ENCODE assay signal across 8 cellular contexts in the genomic region with DNA sequence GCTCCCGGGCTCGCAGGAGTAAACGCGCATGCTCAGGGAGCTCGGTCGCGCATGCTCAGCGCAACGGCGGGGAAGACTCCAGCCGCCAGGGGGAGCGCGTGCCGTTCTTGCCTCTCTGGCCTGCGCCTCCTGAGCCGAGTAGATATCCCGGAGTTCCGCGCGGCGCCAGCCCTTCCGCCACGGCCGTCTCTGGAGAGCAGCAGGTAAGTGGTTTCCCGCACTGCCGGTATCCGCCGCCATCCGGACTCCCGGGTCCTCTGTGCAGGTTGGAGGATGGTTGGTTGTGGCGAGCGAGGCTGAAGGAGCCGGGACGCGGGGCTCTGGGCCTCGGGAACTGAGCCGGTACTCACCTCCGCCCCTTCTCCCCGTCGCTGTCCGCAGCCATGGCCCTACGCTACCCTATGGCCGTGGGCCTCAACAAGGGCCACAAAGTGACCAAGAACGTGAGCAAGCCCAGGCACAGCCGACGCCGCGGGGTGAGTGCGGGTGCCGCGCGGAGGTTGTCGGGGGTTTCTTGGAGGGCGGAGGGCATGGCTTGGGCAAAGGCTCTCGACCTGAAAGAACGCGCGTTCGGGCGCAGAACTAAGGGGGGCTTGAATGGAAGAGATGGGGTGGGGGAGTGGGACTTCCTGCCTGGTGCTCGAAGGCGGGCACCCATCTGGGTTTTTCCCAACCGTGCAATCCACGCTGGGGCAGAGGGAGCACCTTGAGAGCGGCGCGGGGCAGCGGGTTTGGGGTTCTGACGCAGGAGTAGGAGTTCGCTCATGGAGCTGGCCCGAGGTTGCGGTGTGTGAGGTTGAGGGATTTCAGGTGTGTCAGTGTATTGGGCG. TPM values are rescaled to one million over a fixed set of nuclear protein-coding genes. Genes with fewer than 3 reads are reported as not detected.
DNase-seq lines count a peak whose midpoint lies in the region; ATAC-seq lines count a peak whose summit lies in the region.

A gene (plus strand): TSS at position 171 of the 830 bp plus-strand sequence. CDS start 213 bp downstream, at position 384.

- peak; percentile 44 for ATAC-seq in GM21619 (IDR thresholded peaks at IDR 0.05; ENCODE audit: unreplicated experiment)
- peak; percentile 56 to 57 for ATAC-seq in naive B cell (ENCODE audit: low read depth in 2 of 2)
- peak; percentile 75 for ATAC-seq in stimulated activated memory B cell treated with anti-CD40 and anti-IgM and Interleukin-4, amounts not matched to agents 10 μg/mL and 1 μg/mL and 100 μg/mL, for 72 hours

- H3K27ac Mint-ChIP-seq in naive B cell, result peak within 1 kb of the TSS; percentile 88 to 98 (median 96)
- peak within 1 kb of the TSS; percentile 97 for H3K27ac Mint-ChIP-seq in stimulated activated memory B cell treated with anti-CD40 and anti-IgM and Interleukin-4, amounts not matched to agents 10 μg/mL and 1 μg/mL and 100 μg/mL, for 72 hours

- no peaks in the 10 kb centered on the region for H3K27me3 Mint-ChIP-seq in naive B cell
- H3K27me3 Mint-ChIP-seq in stimulated activated memory B cell treated with anti-CD40 and anti-IgM and Interleukin-4, amounts not matched to agents 10 μg/mL and 1 μg/mL and 100 μg/mL, for 72 hours, result no peaks in the 10 kb centered on the region

- H3K4me1 Mint-ChIP-seq in naive B cell, result peaks cover 27 to 53% (median 40%) of the 10 kb centered on the region in 3 donors
- peaks cover 54% of the 10 kb centered on the region for H3K4me1 Mint-ChIP-seq in stimulated activated memory B cell treated with anti-CD40 and anti-IgM and Interleukin-4, amounts not matched to agents 10 μg/mL and 1 μg/mL and 100 μg/mL, for 72 hours

- H3K4me3 Mint-ChIP-seq in naive B cell, result peak within 1 kb of the TSS; percentile 90 to 98 (median 93)
- peak within 1 kb of the TSS; percentile 96 for H3K4me3 Mint-ChIP-seq in stimulated activated memory B cell treated with anti-CD40 and anti-IgM and Interleukin-4, amounts not matched to agents 10 μg/mL and 1 μg/mL and 100 μg/mL, for 72 hours

- peaks cover 0 to 3% (median 0%) of the 10 kb centered on the region in 7 donors for H3K9me3 Mint-ChIP-seq in naive B cell
- H3K9me3 Mint-ChIP-seq in stimulated activated memory B cell treated with anti-CD40 and anti-IgM and Interleukin-4, amounts not matched to agents 10 μg/mL and 1 μg/mL and 100 μg/mL, for 72 hours, result no peaks in the 10 kb centered on the region

- peaks cover 0 to 7% of the 10 kb centered on the region in 2 donors for H3K36me3 Mint-ChIP-seq in naive B cell
- peaks cover 42% of the 10 kb centered on the region for H3K36me3 Mint-ChIP-seq in stimulated activated memory B cell treated with anti-CD40 and anti-IgM and Interleukin-4, amounts not matched to agents 10 μg/mL and 1 μg/mL and 100 μg/mL, for 72 hours

- DNase-seq in DMS 273 (lab: John Stamatoyannopoulos, UW; ENCODE audit: unreplicated experiment) (peak; percentile 99), LHCN-M2 (ENCODE audit: low read depth) (peak; percentile 95), RPMI7951 (ENCODE audit: low read depth) (peak; percentile 93), fibroblast of gingiva (ENCODE audit: low read depth) (peak; percentile 95), naive B cell (peak; percentile 98)
- DNase-seq in activated T-helper 1 cell treated with anti-CD3 and anti-CD28 coated beads, Interleukin-2, amount 50 U/mL, for 16 hours (ENCODE audit: low read depth in 1 of 2, low spot score in 1 of 2), result peak; percentile 98

RNA-seq across cellular contexts. Expression of the gene that starts here (rescaled TPM):
- 795 and 866 TPM in 2 replicates for total RNA-seq in LHCN-M2 (2014; rRNA removed)
- 1,408 TPM for polyA plus RNA-seq in LHCN-M2 (2012)
- total RNA-seq in RPMI7951 (2014; rRNA removed; shearing (Covaris generic)), result 738 and 947 TPM in 2 replicates
- 1,000 to 10,000 TPM; 1,207 to 2,143 (median 1,738) TPM for polyA plus RNA-seq in naive B cell (ENCODE audit: low read depth in 6 of 6)

Comparison
In these comparisons a context has a peak if more than half of its experiments do, and no peak if none do; other contexts are left out.
1. Peak in every context shown above with its lines: DNase-seq and ATAC-seq.